Comparison of ENCODE assay signal across 21 cellular contexts in genomic region chr2:12558519-12558918, GRCh38.
"Had no signal": no experiment of that assay in that cellular context is flagged by ENCODE, and none has a peak within 500 bp of the region (broad histone marks: within the 10 kb centered on the region; RNA-seq: fewer than 3 reads in every experiment).

No MANE protein-coding gene starts in this region.

- ATAC-seq: HepG2 had no signal

- H3K27ac ChIP-seq: RWPE1 had no signal

- H3K36me3 ChIP-seq: MG63 had no signal

- H3K4me2 ChIP-seq: SK-N-SH had no signal

- H3K9ac ChIP-seq: SK-N-SH had no signal

- H3K9me3 ChIP-seq: SK-N-SH had no signal

- H3K27me3 ChIP-seq: MG63 had no signal

- H3K4me3 ChIP-seq: MG63 had no signal

- DNase-seq: IMR-90, Karpas-422, KG1, MG63, NCI-H1092, NCI-H1105 treated with DMSO at 0.1 percent for 48 hours, NCI-H1417 treated with DMSO at 0.1 percent for 48 hours, NCI-H146, NCI-H187, NCI-H2029, NCI-H2081 treated with DMSO at 0.1 percent for 48 hours, NCI-H2171, NCI-H226, NCI-H446, NCI-H510A, NCI-H526, SHP77, SK-N-SH, SW 1271 had no signal
